ENCODE assay signal across 1 cellular context in the genomic region with DNA sequence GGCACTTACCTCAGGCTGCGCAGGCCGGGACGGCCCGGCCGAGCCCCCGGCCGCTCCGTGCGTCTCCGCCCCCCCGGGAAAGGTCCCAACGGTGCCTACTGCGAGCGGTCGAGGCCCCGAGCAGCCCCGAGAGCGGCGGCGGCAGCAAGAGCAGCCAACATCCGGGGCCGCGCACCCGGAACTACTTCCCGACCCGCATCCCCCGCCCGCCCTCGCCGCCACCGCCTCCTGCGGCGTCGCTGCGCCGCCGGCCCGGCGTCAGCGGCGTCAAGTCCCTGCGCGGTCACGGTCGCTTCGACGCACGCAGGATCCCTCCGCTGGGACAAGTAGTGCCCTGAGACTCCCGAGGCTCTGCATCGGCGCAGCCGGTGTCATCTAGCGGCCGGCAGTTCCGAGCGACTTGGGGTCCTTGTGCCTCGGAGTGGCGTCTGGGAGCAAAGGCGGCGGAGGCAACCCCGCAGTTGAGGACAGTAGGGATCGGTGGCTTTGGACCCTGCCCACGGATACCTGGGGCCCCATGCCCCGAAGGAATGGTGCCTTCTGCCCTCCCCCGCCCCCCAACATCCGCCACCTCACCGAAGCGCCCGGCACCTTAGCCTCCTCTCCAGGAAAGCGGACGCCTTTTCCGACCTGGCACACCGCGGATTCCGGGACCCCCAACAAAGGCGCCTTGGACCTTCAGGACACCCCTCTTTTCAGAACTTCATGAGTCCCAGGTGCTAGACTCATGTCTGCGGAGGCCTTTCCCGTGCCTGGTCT.
TF ChIP-seq lines count a peak whose summit lies in the region.

TSS of gene FOXJ3 (minus strand) at position 186 of the 759 bp plus-strand sequence. CDS start 24,142 bp downstream, outside the sequence.

TF ChIP-seq in HEK293, 187 proteins besides CTCF, POLR2A, EP300 and RAD21 (continued from another document and continues in another):
- TF ChIP-seq REST (tag by site-specific recombination; IDR thresholded peaks at IDR 0.05): peak; percentile 56; the same call in 1 of the 2 replicates
- peak; percentile 84 for TF ChIP-seq ZNF645 (tag by site-specific recombination; IDR thresholded peaks at IDR 0.05)
- no peak for TF ChIP-seq ZNF157 (tag by site-specific recombination; IDR thresholded peaks at IDR 0.05)
- TF ChIP-seq ZNF701 (tag by site-specific recombination; IDR thresholded peaks at IDR 0.05): no peak
- peak; percentile 91 for TF ChIP-seq GLI4 (tag by site-specific recombination; IDR thresholded peaks at IDR 0.05)
- TF ChIP-seq ZNF26 (tag by site-specific recombination; IDR thresholded peaks at IDR 0.05): no peak
- no peak for TF ChIP-seq ZNF747 (tag by site-specific recombination; IDR thresholded peaks at IDR 0.05)
- TF ChIP-seq, protein P1, sequence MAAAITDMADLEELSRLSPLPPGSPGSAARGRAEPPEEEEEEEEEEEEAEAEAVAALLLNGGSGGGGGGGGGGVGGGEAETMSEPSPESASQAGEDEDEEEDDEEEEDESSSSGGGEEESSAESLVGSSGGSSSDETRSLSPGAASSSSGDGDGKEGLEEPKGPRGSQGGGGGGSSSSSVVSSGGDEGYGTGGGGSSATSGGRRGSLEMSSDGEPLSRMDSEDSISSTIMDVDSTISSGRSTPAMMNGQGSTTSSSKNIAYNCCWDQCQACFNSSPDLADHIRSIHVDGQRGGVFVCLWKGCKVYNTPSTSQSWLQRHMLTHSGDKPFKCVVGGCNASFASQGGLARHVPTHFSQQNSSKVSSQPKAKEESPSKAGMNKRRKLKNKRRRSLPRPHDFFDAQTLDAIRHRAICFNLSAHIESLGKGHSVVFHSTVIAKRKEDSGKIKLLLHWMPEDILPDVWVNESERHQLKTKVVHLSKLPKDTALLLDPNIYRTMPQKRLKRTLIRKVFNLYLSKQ (tag by site-specific recombination; IDR thresholded peaks at IDR 0.05; ENCODE audit: borderline replicate concordance): no peak
- peak; percentile 83 for TF ChIP-seq ZNF629 (tag by site-specific recombination; IDR thresholded peaks at IDR 0.05)
- peak; percentile 97 for TF ChIP-seq ZXDB (tag by site-specific recombination; IDR thresholded peaks at IDR 0.05)
- TF ChIP-seq, protein P2, sequence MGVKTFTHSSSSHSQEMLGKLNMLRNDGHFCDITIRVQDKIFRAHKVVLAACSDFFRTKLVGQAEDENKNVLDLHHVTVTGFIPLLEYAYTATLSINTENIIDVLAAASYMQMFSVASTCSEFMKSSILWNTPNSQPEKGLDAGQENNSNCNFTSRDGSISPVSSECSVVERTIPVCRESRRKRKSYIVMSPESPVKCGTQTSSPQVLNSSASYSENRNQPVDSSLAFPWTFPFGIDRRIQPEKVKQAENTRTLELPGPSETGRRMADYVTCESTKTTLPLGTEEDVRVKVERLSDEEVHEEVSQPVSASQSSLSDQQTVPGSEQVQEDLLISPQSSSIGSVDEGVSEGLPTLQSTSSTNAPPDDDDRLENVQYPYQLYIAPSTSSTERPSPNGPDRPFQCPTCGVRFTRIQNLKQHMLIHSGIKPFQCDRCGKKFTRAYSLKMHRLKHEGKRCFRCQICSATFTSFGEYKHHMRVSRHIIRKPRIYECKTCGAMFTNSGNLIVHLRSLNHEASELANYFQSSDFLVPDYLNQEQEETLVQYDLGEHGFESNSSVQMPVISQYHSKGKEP (tag by site-specific recombination; IDR thresholded peaks at IDR 0.05): peak; percentile 79; the same call in 1 of the 2 replicates
- peak; percentile 95 for TF ChIP-seq KLF17 (tag by site-specific recombination; IDR thresholded peaks at IDR 0.05)
- TF ChIP-seq ZNF791 (tag by site-specific recombination; IDR thresholded peaks at IDR 0.05): no peak
- TF ChIP-seq ZNF664 (tag by site-specific recombination; IDR thresholded peaks at IDR 0.05): no peak; the same call in 1 of the 2 replicates
- TF ChIP-seq ZNF214 (tag by site-specific recombination; IDR thresholded peaks at IDR 0.05; ENCODE audit: borderline replicate concordance): no peak
- TF ChIP-seq, protein P3, sequence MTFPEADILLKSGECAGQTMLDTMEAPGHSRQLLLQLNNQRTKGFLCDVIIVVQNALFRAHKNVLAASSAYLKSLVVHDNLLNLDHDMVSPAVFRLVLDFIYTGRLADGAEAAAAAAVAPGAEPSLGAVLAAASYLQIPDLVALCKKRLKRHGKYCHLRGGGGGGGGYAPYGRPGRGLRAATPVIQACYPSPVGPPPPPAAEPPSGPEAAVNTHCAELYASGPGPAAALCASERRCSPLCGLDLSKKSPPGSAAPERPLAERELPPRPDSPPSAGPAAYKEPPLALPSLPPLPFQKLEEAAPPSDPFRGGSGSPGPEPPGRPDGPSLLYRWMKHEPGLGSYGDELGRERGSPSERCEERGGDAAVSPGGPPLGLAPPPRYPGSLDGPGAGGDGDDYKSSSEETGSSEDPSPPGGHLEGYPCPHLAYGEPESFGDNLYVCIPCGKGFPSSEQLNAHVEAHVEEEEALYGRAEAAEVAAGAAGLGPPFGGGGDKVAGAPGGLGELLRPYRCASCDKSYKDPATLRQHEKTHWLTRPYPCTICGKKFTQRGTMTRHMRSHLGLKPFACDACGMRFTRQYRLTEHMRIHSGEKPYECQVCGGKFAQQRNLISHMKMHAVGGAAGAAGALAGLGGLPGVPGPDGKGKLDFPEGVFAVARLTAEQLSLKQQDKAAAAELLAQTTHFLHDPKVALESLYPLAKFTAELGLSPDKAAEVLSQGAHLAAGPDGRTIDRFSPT (tag by site-specific recombination; IDR thresholded peaks at IDR 0.05): peak; percentile 84
- TF ChIP-seq, protein P4, sequence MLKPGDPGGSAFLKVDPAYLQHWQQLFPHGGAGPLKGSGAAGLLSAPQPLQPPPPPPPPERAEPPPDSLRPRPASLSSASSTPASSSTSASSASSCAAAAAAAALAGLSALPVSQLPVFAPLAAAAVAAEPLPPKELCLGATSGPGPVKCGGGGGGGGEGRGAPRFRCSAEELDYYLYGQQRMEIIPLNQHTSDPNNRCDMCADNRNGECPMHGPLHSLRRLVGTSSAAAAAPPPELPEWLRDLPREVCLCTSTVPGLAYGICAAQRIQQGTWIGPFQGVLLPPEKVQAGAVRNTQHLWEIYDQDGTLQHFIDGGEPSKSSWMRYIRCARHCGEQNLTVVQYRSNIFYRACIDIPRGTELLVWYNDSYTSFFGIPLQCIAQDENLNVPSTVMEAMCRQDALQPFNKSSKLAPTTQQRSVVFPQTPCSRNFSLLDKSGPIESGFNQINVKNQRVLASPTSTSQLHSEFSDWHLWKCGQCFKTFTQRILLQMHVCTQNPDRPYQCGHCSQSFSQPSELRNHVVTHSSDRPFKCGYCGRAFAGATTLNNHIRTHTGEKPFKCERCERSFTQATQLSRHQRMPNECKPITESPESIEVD (tag by site-specific recombination; IDR thresholded peaks at IDR 0.05): peak; percentile 46; the same call in 1 of the 2 replicates
- TF ChIP-seq KLF1 (tag by site-specific recombination; IDR thresholded peaks at IDR 0.05): peak; percentile 49; the same call in 1 of the 2 replicates
- TF ChIP-seq, protein P5, sequence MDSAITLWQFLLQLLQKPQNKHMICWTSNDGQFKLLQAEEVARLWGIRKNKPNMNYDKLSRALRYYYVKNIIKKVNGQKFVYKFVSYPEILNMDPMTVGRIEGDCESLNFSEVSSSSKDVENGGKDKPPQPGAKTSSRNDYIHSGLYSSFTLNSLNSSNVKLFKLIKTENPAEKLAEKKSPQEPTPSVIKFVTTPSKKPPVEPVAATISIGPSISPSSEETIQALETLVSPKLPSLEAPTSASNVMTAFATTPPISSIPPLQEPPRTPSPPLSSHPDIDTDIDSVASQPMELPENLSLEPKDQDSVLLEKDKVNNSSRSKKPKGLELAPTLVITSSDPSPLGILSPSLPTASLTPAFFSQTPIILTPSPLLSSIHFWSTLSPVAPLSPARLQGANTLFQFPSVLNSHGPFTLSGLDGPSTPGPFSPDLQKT (IDR thresholded peaks at IDR 0.05; ENCODE audit: borderline replicate concordance, low read depth, low read length): no peak; the same call in 1 of the 2 replicates
- TF ChIP-seq ZNF302 (tag by site-specific recombination; IDR thresholded peaks at IDR 0.05; ENCODE audit: low read depth): no peak
- TF ChIP-seq ZNF600 (tag by site-specific recombination; IDR thresholded peaks at IDR 0.05): peak; percentile 68
- TF ChIP-seq ZNF146 (tag by site-specific recombination; IDR thresholded peaks at IDR 0.05): peak; percentile 91
- TF ChIP-seq ZNF280D (tag by site-specific recombination; IDR thresholded peaks at IDR 0.05): peak; percentile 56; the same call in 1 of the 2 replicates
- peak; percentile 55; the same call in 1 of the 2 replicates for TF ChIP-seq ZBTB6 (tag by site-specific recombination; IDR thresholded peaks at IDR 0.05)
- peak; percentile 88 for TF ChIP-seq ZFHX2 (tag by site-specific recombination; conservative IDR thresholded peaks at IDR 0.05)
- TF ChIP-seq ZNF658 (tag by site-specific recombination; IDR thresholded peaks at IDR 0.05): no peak
